In the genomic region with DNA sequence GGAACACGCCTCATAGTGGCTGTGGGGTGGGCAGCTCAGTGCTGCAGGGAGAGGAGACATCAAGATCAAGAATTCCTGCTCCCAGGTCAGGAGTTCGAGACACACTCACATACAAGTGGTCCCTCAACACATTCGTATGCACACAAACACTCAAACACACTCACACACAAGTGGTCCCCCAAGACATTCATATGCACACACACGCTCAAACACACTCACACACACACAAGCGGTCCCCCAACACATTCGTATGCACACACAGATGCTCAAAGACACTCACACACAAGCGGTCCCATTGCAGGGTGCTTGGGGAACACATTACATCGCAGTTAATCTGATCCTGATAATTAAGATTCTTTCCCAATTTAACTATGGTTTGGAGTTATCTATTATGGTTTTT, we compare ENCODE assay signal across 17 cellular contexts. TPM values are rescaled to one million over a fixed set of nuclear protein-coding genes. Genes with fewer than 3 reads are reported as not detected.
DNase-seq lines count a peak whose midpoint lies in the region; ATAC-seq and TF ChIP-seq lines count a peak whose summit lies in the region.
"Had no signal": no experiment of that assay in that cellular context is flagged by ENCODE, and none has a peak within 500 bp of the region (broad histone marks: within the 10 kb centered on the region; RNA-seq: fewer than 3 reads in every experiment).

No MANE protein-coding gene starts in this region.

- no peaks in the 10 kb centered on the region for H3F3A ChIP-seq in neural progenitor cell (ENCODE audit: low read depth)

- H3K27ac ChIP-seq in neural progenitor cell, result no peak overlapping the region
- no peak overlapping the region for H3K27ac ChIP-seq in upper lobe of right lung

- intact Hi-C loops in upper lobe of right lung (cut with DNase I), result no loop called here

- ATAC-seq in upper lobe of right lung, result no peak
- no peak for ATAC-seq in HG03432 (IDR thresholded peaks at IDR 0.05; ENCODE audit: unreplicated experiment)

- no peaks in the 10 kb centered on the region for H3K36me3 Mint-ChIP-seq in neural progenitor cell
- H3K36me3 Mint-ChIP-seq: CD4-positive, CD25-positive, alpha-beta regulatory T cell had no signal

- no peaks in the 10 kb centered on the region for H3K4me1 ChIP-seq in neural progenitor cell
- no peaks in the 10 kb centered on the region for H3K4me1 ChIP-seq in upper lobe of right lung
- H3K4me1 ChIP-seq: BE2C, Caco-2 had no signal

- H3K36me3 ChIP-seq in neural progenitor cell (no peaks in the 10 kb centered on the region), upper lobe of right lung (no peaks in the 10 kb centered on the region)
- H3K36me3 ChIP-seq: BE2C had no signal

- peak overlapping the region; percentile 1 for H3K4me3 Mint-ChIP-seq in neural progenitor cell
- H3K4me3 Mint-ChIP-seq: CD4-positive, CD25-positive, alpha-beta regulatory T cell had no signal

- H3K27me3 ChIP-seq in neural progenitor cell (no peaks in the 10 kb centered on the region), upper lobe of right lung (no peaks in the 10 kb centered on the region)
- H3K27me3 ChIP-seq: BE2C had no signal

- no peaks in the 10 kb centered on the region for H3K4me1 Mint-ChIP-seq in neural progenitor cell

- no peaks in the 10 kb centered on the region for H3K9me3 ChIP-seq in neural progenitor cell (ENCODE audit: low read depth)
- H3K9me3 ChIP-seq in upper lobe of right lung, result no peaks in the 10 kb centered on the region
- H3K9me3 ChIP-seq: BE2C, Caco-2 had no signal

- H3K9me3 Mint-ChIP-seq in neural progenitor cell, result no peaks in the 10 kb centered on the region
- H3K9me3 Mint-ChIP-seq: CD4-positive, CD25-positive, alpha-beta regulatory T cell had no signal

- peak; percentile 54 for DNase-seq in activated effector memory CD4-positive, alpha-beta T cell treated with anti-CD3 and anti-CD28 coated beads, Interleukin-2, amount 50 U/mL, for 16 hours
- DNase-seq in activated effector memory CD4-positive, alpha-beta T cell treated with Interleukin-2 at 50 U/mL for 16 hours, result no peak
- DNase-seq in islet precursor cell (peak; percentile 29), neural progenitor cell (ENCODE audit: low spot score) (no peak), upper lobe of right lung (peak; percentile 12), DMS53 (lab: John Stamatoyannopoulos, UW) (no peak)
- no peak for DNase-seq in stimulated activated CD4-positive, alpha-beta T cell treated with anti-CD3 and anti-CD28 coated beads, Interleukin-1b, Interleukin-23, amount 100 ng/mL, for 48 hours
- DNase-seq: ACHN; BE2C; C1 segment of cervical spinal cord; Caco-2; CD4-positive, CD25-positive, alpha-beta regulatory T cell; DMS79; GDM1; GOT3; H7 had no signal

- peaks cover 2% of the 10 kb centered on the region for H3K27me3 Mint-ChIP-seq in neural progenitor cell (ENCODE audit: insufficient read depth, low read depth)
- H3K27me3 Mint-ChIP-seq: CD4-positive, CD25-positive, alpha-beta regulatory T cell had no signal

- H3K4me3 ChIP-seq in neural progenitor cell (no peak overlapping the region), upper lobe of right lung (no peak overlapping the region)

- no peak overlapping the region for H3K4me2 ChIP-seq in neural progenitor cell

- no peaks in the 10 kb centered on the region for H3K79me2 ChIP-seq in neural progenitor cell (ENCODE audit: low read depth)

- H4K20me1 ChIP-seq in neural progenitor cell (ENCODE audit: low read depth), result no peaks in the 10 kb centered on the region

- no peak for TF ChIP-seq CTCF in neural progenitor cell (IDR thresholded peaks at IDR 0.05)
- no peak for TF ChIP-seq CTCF in upper lobe of right lung (IDR thresholded peaks at IDR 0.05)

- peak overlapping the region; percentile 57 for H3K27ac Mint-ChIP-seq in neural progenitor cell

- no peak overlapping the region for H3K9ac ChIP-seq in neural progenitor cell

- no peak overlapping the region for H2AFZ ChIP-seq in neural progenitor cell (replicated peaks)

RNA-seq across cellular contexts. Expression of gene FCGBP, which starts 28.2 kb away (rescaled TPM):
- total RNA-seq in neural progenitor cell (ENCODE audit: low replicate concordance) (0.06 and 0.22 TPM in 2 replicates), upper lobe of right lung (10.3 TPM)

Comparison
In these comparisons a context has a peak if more than half of its experiments do, and no peak if none do; other contexts are left out.
1. DNase-seq: peak in activated effector memory CD4-positive, alpha-beta T cell treated with anti-CD3 and anti-CD28 coated beads, Interleukin-2, amount 50 U/mL, for 16 hours (single experiment), islet precursor cell (single experiment) and upper lobe of right lung (single experiment); none in activated effector memory CD4-positive, alpha-beta T cell treated with Interleukin-2 at 50 U/mL for 16 hours (single experiment), neural progenitor cell (single experiment), stimulated activated CD4-positive, alpha-beta T cell treated with anti-CD3 and anti-CD28 coated beads, Interleukin-1b, Interleukin-23, amount 100 ng/mL, for 48 hours (single experiment) and DMS53 (single experiment).